In the genomic region with DNA sequence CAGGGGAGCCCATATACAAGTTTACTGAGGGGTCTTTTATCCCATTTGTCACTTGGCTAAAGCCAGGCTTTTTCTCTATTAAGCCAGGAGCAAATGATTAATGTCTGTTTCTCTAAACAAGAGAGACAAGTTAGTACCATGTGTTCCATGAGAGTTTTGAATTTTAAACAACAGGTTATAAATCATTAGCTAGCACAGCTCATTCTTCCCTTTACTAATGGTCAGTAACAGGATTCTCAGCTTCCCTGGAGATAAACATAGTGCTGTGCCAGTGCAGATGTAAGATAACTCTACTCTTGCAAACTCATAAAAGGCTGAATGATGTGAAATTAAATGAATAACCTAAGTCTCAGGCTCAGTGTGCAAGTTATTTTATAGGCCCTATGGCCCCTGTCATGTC, we compare ENCODE assay signal across 18 cellular contexts.
"Had no signal": no experiment of that assay in that cellular context is flagged by ENCODE, and none has a peak within 500 bp of the region (broad histone marks: within the 10 kb centered on the region; RNA-seq: fewer than 3 reads in every experiment).

No MANE protein-coding gene starts in this region.

- H3K9me3 ChIP-seq: breast epithelium, lower lobe of right lung, ovary, tibial artery, uterus had no signal

- H3K36me3 Mint-ChIP-seq: activated naive CD8-positive, alpha-beta T cell treated with anti-CD3 and anti-CD28 coated beads, Interleukin-2, amount 10 ng/mL, durations not matched to agents 7 days and 5 days had no signal

- H3K36me3 ChIP-seq: breast epithelium, lower lobe of right lung, ovary, tibial artery, uterus had no signal

- H3K27ac Mint-ChIP-seq: activated CD4-positive, alpha-beta T cell treated with anti-CD3 and anti-CD28 coated beads, Interleukin-2, amount 10 ng/mL, durations not matched to agents 7 days and 5 days; activated naive CD8-positive, alpha-beta T cell treated with anti-CD3 and anti-CD28 coated beads, Interleukin-2, amount 10 ng/mL, durations not matched to agents 7 days and 5 days; effector memory CD8-positive, alpha-beta T cell; T-helper 2 cell treated with Interferon-gamma antibody and Interleukin-4, amounts not matched to agents 5 μg/mL and 100 μg/mL, for 36 hours had no signal

- ATAC-seq: effector memory CD8-positive, alpha-beta T cell; left cardiac atrium; lower lobe of right lung had no signal

- H3K27ac ChIP-seq: breast epithelium, lower lobe of right lung, ovary, tibial artery, uterus had no signal

- H3K4me3 ChIP-seq: breast epithelium, lower lobe of right lung, ovary, tibial artery, uterus had no signal

- H3K4me3 Mint-ChIP-seq: activated CD4-positive, alpha-beta T cell treated with anti-CD3 and anti-CD28 coated beads, Interleukin-2, amount 10 ng/mL, durations not matched to agents 7 days and 5 days; activated naive CD8-positive, alpha-beta T cell treated with anti-CD3 and anti-CD28 coated beads, Interleukin-2, amount 10 ng/mL, durations not matched to agents 7 days and 5 days; effector memory CD8-positive, alpha-beta T cell; neural crest cell; T-helper 2 cell treated with Interferon-gamma antibody and Interleukin-4, amounts not matched to agents 5 μg/mL and 100 μg/mL, for 36 hours had no signal

- DNase-seq: activated CD4-positive, alpha-beta T cell treated with anti-CD3 and anti-CD28 coated beads, Interleukin-2, amount 10 ng/mL, durations not matched to agents 7 days and 5 days; activated CD8-positive, alpha-beta memory T cell treated with anti-CD3 and anti-CD28 coated beads for 24 hours; activated naive CD8-positive, alpha-beta T cell treated with anti-CD3 and anti-CD28 coated beads, Interleukin-2, amount 10 ng/mL, durations not matched to agents 7 days and 5 days; aorta; dermis blood vessel endothelial cell; effector memory CD8-positive, alpha-beta T cell; hypothalamus; left cardiac atrium; lower lobe of right lung; midbrain; ovary; stimulated activated CD4-positive, alpha-beta T cell treated with anti-CD3 and anti-CD28 coated beads, Interleukin-4, amount 100 ng/mL, for 1 hour; stimulated activated naive CD4-positive, alpha-beta T cell; tibial artery; uterus had no signal

- H3K9me3 Mint-ChIP-seq: activated CD4-positive, alpha-beta T cell treated with anti-CD3 and anti-CD28 coated beads, Interleukin-2, amount 10 ng/mL, durations not matched to agents 7 days and 5 days; T-helper 2 cell treated with Interferon-gamma antibody and Interleukin-4, amounts not matched to agents 5 μg/mL and 100 μg/mL, for 36 hours had no signal

- H3K27me3 ChIP-seq: breast epithelium, ovary, tibial artery, uterus had no signal

- H3K27me3 Mint-ChIP-seq: activated CD4-positive, alpha-beta T cell treated with anti-CD3 and anti-CD28 coated beads, Interleukin-2, amount 10 ng/mL, durations not matched to agents 7 days and 5 days; activated naive CD8-positive, alpha-beta T cell treated with anti-CD3 and anti-CD28 coated beads, Interleukin-2, amount 10 ng/mL, durations not matched to agents 7 days and 5 days; effector memory CD8-positive, alpha-beta T cell had no signal

- H3K4me1 Mint-ChIP-seq: activated CD4-positive, alpha-beta T cell treated with anti-CD3 and anti-CD28 coated beads, Interleukin-2, amount 10 ng/mL, durations not matched to agents 7 days and 5 days; activated naive CD8-positive, alpha-beta T cell treated with anti-CD3 and anti-CD28 coated beads, Interleukin-2, amount 10 ng/mL, durations not matched to agents 7 days and 5 days; neural crest cell had no signal

- H3K4me1 ChIP-seq: breast epithelium, lower lobe of right lung, tibial artery, uterus had no signal
